In the genomic region with DNA sequence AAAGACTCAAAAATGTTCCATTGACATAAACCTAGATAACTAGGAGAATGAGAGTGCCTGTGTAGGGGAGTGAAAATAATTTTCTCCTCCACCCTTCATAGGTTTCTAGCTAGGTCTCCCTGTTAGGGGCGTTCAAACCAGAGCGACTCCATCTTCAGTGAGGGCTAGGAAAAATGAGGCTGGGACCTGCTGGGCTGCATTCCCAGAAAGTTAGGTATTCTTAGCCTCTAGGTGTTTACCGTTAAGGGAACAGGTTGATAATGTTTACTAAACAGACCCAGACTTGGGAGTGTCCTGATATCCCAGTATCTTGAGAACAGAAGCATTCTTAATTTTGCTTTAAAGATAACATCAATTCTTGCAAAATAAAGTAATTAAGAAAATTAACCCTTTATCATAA, we compare ENCODE assay signal across 34 cellular contexts. TPM values are rescaled to one million over a fixed set of nuclear protein-coding genes. Genes with fewer than 3 reads are reported as not detected.
"Had no signal": no experiment of that assay in that cellular context is flagged by ENCODE, and none has a peak within 500 bp of the region (broad histone marks: within the 10 kb centered on the region; RNA-seq: fewer than 3 reads in every experiment).

No MANE protein-coding gene starts in this region.

- ATAC-seq: activated CD8-positive, alpha-beta T cell treated with anti-CD3 and anti-CD28 coated beads for 36 hours; activated naive CD8-positive, alpha-beta T cell treated with anti-CD3 and anti-CD28 coated beads, Interleukin-2, amount 50 U/mL, for 24 hours; Right ventricle myocardium inferior; SK-N-SH treated with all-trans-retinoic acid at 6 μM for 48 hours had no signal

- H3K4me3 Mint-ChIP-seq: activated B cell treated with CpG ODN at 0.5 μM for 24 hours; activated CD8-positive, alpha-beta T cell treated with anti-CD3 and anti-CD28 coated beads for 36 hours; activated naive CD4-positive, alpha-beta T cell treated with anti-CD3 and anti-CD28 coated beads, Interleukin-2, amount 10 ng/mL, durations not matched to agents 7 days and 5 days; activated naive CD8-positive, alpha-beta T cell; activated naive CD8-positive, alpha-beta T cell treated with anti-CD3 and anti-CD28 coated beads, Interleukin-2, amount 50 U/mL, for 24 hours; activated T-cell treated with anti-CD3 and anti-CD28 coated beads, Interleukin-2, amount 50 U/mL, for 24 hours; brain had no signal

- H3K27ac ChIP-seq: RWPE1, VCaP had no signal

- H3K27ac Mint-ChIP-seq: activated B cell treated with CpG ODN at 0.5 μM for 24 hours; activated CD8-positive, alpha-beta T cell treated with anti-CD3 and anti-CD28 coated beads for 36 hours; activated naive CD4-positive, alpha-beta T cell treated with anti-CD3 and anti-CD28 coated beads, Interleukin-2, amount 10 ng/mL, durations not matched to agents 7 days and 5 days; activated naive CD8-positive, alpha-beta T cell; activated naive CD8-positive, alpha-beta T cell treated with anti-CD3 and anti-CD28 coated beads, Interleukin-2, amount 50 U/mL, for 24 hours; activated T-cell treated with anti-CD3 and anti-CD28 coated beads, Interleukin-2, amount 50 U/mL, for 24 hours had no signal

- H3K9me3 ChIP-seq: MG63 had no signal

- H3K4me3 ChIP-seq: MG63 had no signal

- H3K27me3 Mint-ChIP-seq: brain had no signal

- H3K9me3 Mint-ChIP-seq: activated B cell treated with CpG ODN at 0.5 μM for 24 hours; activated CD8-positive, alpha-beta T cell treated with anti-CD3 and anti-CD28 coated beads for 36 hours; activated naive CD4-positive, alpha-beta T cell treated with anti-CD3 and anti-CD28 coated beads, Interleukin-2, amount 10 ng/mL, durations not matched to agents 7 days and 5 days; activated naive CD8-positive, alpha-beta T cell treated with anti-CD3 and anti-CD28 coated beads, Interleukin-2, amount 50 U/mL, for 24 hours; activated T-cell treated with anti-CD3 and anti-CD28 coated beads, Interleukin-2, amount 50 U/mL, for 24 hours had no signal

- H3K36me3 Mint-ChIP-seq: activated naive CD4-positive, alpha-beta T cell treated with anti-CD3 and anti-CD28 coated beads, Interleukin-2, amount 10 ng/mL, durations not matched to agents 7 days and 5 days; activated naive CD8-positive, alpha-beta T cell; brain had no signal

- DNase-seq: activated B cell treated with CpG ODN at 0.5 μM for 24 hours; activated CD4-positive, alpha-beta T cell treated with anti-CD3 and anti-CD28 coated beads for 48 hours; activated CD4-positive, alpha-beta T cell treated with anti-CD3 and anti-CD28 coated beads, Interleukin-2, amount 50 U/mL, for 4 hours; activated CD4-positive, CD25-positive, alpha-beta regulatory T cell treated with anti-CD3 and anti-CD28 coated beads, Interleukin-2, amount 50 U/mL, for 72 hours; activated CD8-positive, alpha-beta T cell treated with anti-CD3 and anti-CD28 coated beads for 36 hours; activated naive CD4-positive, alpha-beta T cell treated with anti-CD3 and anti-CD28 coated beads, Interleukin-2, amount 10 ng/mL, durations not matched to agents 7 days and 5 days; activated naive CD8-positive, alpha-beta T cell treated with anti-CD3 and anti-CD28 coated beads, Interleukin-2, amount 50 U/mL, for 24 hours; activated T-cell treated with anti-CD3 and anti-CD28 coated beads, Interleukin-2, amount 50 U/mL, for 24 hours; anterior cingulate cortex; cerebellar nuclear complex; Karpas-422; KBM-7; MG63; NCI-H1048; NCI-H1105 treated with DMSO at 0.1 percent for 48 hours; NCI-H1436 treated with DMSO at 0.1 percent for 48 hours; NCI-H1694 treated with DMSO at 0.1 percent for 48 hours; NCI-H2029; NCI-H345; NCI-H524 treated with DMSO at 0.1 percent for 48 hours; SIG-M5; T-helper 1 cell; T-helper 2 cell; T-helper 9 cell had no signal

- H3K4me1 Mint-ChIP-seq: activated naive CD4-positive, alpha-beta T cell treated with anti-CD3 and anti-CD28 coated beads, Interleukin-2, amount 10 ng/mL, durations not matched to agents 7 days and 5 days; activated naive CD8-positive, alpha-beta T cell treated with anti-CD3 and anti-CD28 coated beads, Interleukin-2, amount 50 U/mL, for 24 hours had no signal

- H3K36me3 ChIP-seq: MG63 had no signal

RNA-seq across cellular contexts. Expression of gene AMER2, which starts 56.0 kb away (rescaled TPM):
- total RNA-seq: activated B cell treated with CpG ODN at 0.5 μM for 24 hours; activated CD8-positive, alpha-beta memory T cell treated with anti-CD3 and anti-CD28 coated beads for 36 hours; activated CD8-positive, alpha-beta T cell treated with anti-CD3 and anti-CD28 coated beads for 36 hours; bronchial epithelial cell; NCI-H460; Right ventricle myocardium inferior; SK-MEL-5 had no signal
